Comparison of ENCODE assay signal across 22 cellular contexts in genomic region chr4:5796976-5797375, GRCh38.
"Had no signal": no experiment of that assay in that cellular context is flagged by ENCODE, and none has a peak within 500 bp of the region (broad histone marks: within the 10 kb centered on the region; RNA-seq: fewer than 3 reads in every experiment).

No MANE protein-coding gene starts in this region.

- H3K27me3 ChIP-seq: esophagus squamous epithelium, suprapubic skin, transverse colon had no signal

- H3K9me3 ChIP-seq: esophagus squamous epithelium, mucosa of descending colon, prostate gland, suprapubic skin, transverse colon had no signal

- DNase-seq: cortex of kidney; effector memory CD8-positive, alpha-beta T cell; erythroblast; esophagus squamous epithelium; hypothalamus; immature natural killer cell; left ventricle myocardium superior; mucosa of descending colon; naive B cell; right cardiac atrium; small intestine; stimulated activated CD4-positive, alpha-beta T cell treated with anti-CD3 and anti-CD28 coated beads, Interleukin-12 subunit alpha, Interleukin-12 subunit beta, amount 100 ng/mL, for 4 hours; stimulated activated CD4-positive, alpha-beta T cell treated with anti-CD3 and anti-CD28 coated beads, Interleukin-1b, Interleukin-23, amount 100 ng/mL, for 48 hours; stimulated activated CD4-positive, alpha-beta T cell treated with anti-CD3 and anti-CD28 coated beads, Interleukin-4, amount 100 ng/mL, for 1 hour; stimulated activated CD8-positive, alpha-beta memory T cell treated with anti-CD3 and anti-CD28 coated beads, Interleukin-4, amount 100 ng/mL, for 48 hours; stimulated activated naive CD4-positive, alpha-beta T cell; stimulated activated naive CD8-positive, alpha-beta T cell treated with anti-CD3 and anti-CD28 coated beads, Interleukin-15, amount 100 ng/mL, for 72 hours; transverse colon had no signal

- ATAC-seq: effector memory CD8-positive, alpha-beta T cell; left ventricle myocardium superior; mucosa of descending colon; right cardiac atrium; stimulated activated naive CD8-positive, alpha-beta T cell treated with anti-CD3 and anti-CD28 coated beads, Interleukin-15, amount 100 ng/mL, for 72 hours had no signal

- H3K4me3 ChIP-seq: esophagus squamous epithelium, lung, mucosa of descending colon, prostate gland, suprapubic skin, transverse colon had no signal

- H3K36me3 ChIP-seq: transverse colon had no signal

- H3K27ac ChIP-seq: esophagus squamous epithelium, parathyroid adenoma, prostate gland, suprapubic skin, transverse colon had no signal

- H3K4me1 ChIP-seq: esophagus squamous epithelium, parathyroid adenoma, prostate gland, suprapubic skin, transverse colon had no signal
